23 cellular contexts compared by ENCODE assay signal in the genomic region with DNA sequence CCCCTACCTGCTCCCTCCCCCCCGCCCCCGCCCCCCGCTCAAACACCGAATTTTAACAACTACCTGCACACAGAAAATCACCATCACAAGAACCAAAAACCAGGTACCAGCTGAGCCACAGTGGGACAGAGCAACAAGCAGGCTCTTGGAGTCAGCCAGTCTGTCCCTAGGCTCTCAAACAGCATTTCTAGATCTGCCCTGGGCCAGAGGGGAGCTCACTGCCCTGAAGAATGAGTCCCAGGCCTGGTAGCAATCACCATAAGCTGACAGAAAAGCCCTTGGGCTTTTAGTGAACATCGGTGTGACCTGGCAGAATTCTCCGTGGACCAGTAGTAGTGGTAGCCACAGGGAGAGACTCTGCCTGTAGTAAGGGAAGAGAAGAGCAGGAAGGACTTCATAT. TPM values are rescaled to one million over a fixed set of nuclear protein-coding genes. Genes with fewer than 3 reads are reported as not detected.
DNase-seq lines count a peak whose midpoint lies in the region; ATAC-seq, FAIRE-seq and TF ChIP-seq lines count a peak whose summit lies in the region.
"Had no signal": no experiment of that assay in that cellular context is flagged by ENCODE, and none has a peak within 500 bp of the region (broad histone marks: within the 10 kb centered on the region; RNA-seq: fewer than 3 reads in every experiment).

No MANE protein-coding gene starts in this region.

- H3K9me2 ChIP-seq in GM23338 (ENCODE audit: insufficient read depth): no peaks in the 10 kb centered on the region

- DNase-seq in GM23338 (ENCODE audit: low spot score): peak; percentile 23
- peak in 1 of 2 experiments; percentile 47 for DNase-seq in H1 (ENCODE audit: low read depth in 1 of 2, low spot score in 2 of 2)
- peak; percentile 40 for DNase-seq in mesendoderm
- DNase-seq in Calu3: no peak
- no peak for DNase-seq in ecto neural progenitor cell (ENCODE audit: low spot score)
- DNase-seq in COLO668 (lab: John Stamatoyannopoulos, UW; ENCODE audit: unreplicated experiment): no peak
- DNase-seq in stimulated activated CD4-positive, alpha-beta T cell treated with anti-CD3 and anti-CD28 coated beads, Interleukin-2, amount 100 ng/mL, for 24 hours: no peak
- DNase-seq: 8988T; CD4-positive, alpha-beta memory T cell; COR-L47; GDM1; HFFc6; KBM-7 had no signal

- H3K9me3 ChIP-seq in H1 (ENCODE audit: insufficient read depth in 2 of 2, low read depth in 1 of 2, low read length in 1 of 2) (no peaks in the 10 kb centered on the region), iPS-15b (ENCODE audit: control insufficient read depth, insufficient read depth, low read length) (no peaks in the 10 kb centered on the region)
- H3K9me3 ChIP-seq: BLaER1 had no signal

- no peak overlapping the region for H2BK120ac ChIP-seq in H1 (replicated peaks; ENCODE audit: low read depth, low read length)
- no peak overlapping the region for H2BK120ac ChIP-seq in mesendoderm (ENCODE audit: low read depth, low read length)

- no peak overlapping the region for H4K8ac ChIP-seq in H1 (ENCODE audit: extremely low read depth, insufficient read depth, low read length)
- no peak overlapping the region for H4K8ac ChIP-seq in mesendoderm (ENCODE audit: low read depth, low read length)

- TF ChIP-seq POLR2A in H1 (IDR thresholded peaks at IDR 0.05; ENCODE audit: control extremely low read depth in 1 of 2, low read depth in 2 of 2, low read length in 2 of 2): no peak

- CTCF ChIA-PET in H1 (lab: Charles Lee; ENCODE audit: partially characterized antibody): interaction anchor here (1.0 kb wide), 1 partner anchor 21 kb away, joined by 3 read pairs; no protein-coding TSS in a partner anchor
- CTCF ChIA-PET in Calu3 (lab: Charles Lee): interaction anchor here (0.6 kb wide), 1 partner anchor 1881 kb away, joined by 3 read pairs; no protein-coding TSS in a partner anchor

- H3K9me3 Mint-ChIP-seq in GM23338: no peaks in the 10 kb centered on the region
- no peaks in the 10 kb centered on the region for H3K9me3 Mint-ChIP-seq in Calu3 (ENCODE audit: low read depth, unreplicated experiment)
- H3K9me3 Mint-ChIP-seq: HFFc6 had no signal

- FAIRE-seq in H1 (lab: Jason Lieb, UNC): no peak
- FAIRE-seq: D721Med, H54, HepG2, HTR-8/SVneo had no signal

- BruUV-seq in Calu3 (replicated peaks; lab: Mats Ljungman, UMichigan): no TSS peak

- no peak overlapping the region for H3K14ac ChIP-seq in H1 (ENCODE audit: insufficient read length)

- no peaks in the 10 kb centered on the region for H4K20me1 ChIP-seq in GM23338 (replicated peaks; ENCODE audit: insufficient read depth)
- no peaks in the 10 kb centered on the region for H4K20me1 ChIP-seq in H1 (replicated peaks in 1 of 2; ENCODE audit: control insufficient read depth in 1 of 2, insufficient read depth in 2 of 2, low read length in 2 of 2)
- H4K20me1 ChIP-seq: BLaER1 had no signal

- 0 out of 2 replicates have a peak, but pooled peaks cover 3% of the 10 kb centered on the region for H3K23me2 ChIP-seq in H1 (ENCODE audit: low read depth, low read length)

- H3K36me3 Mint-ChIP-seq in GM23338 (ENCODE audit: low read depth) (no peaks in the 10 kb centered on the region), Calu3 (ENCODE audit: insufficient read depth, unreplicated experiment) (no peaks in the 10 kb centered on the region)
- H3K36me3 Mint-ChIP-seq: CD14-positive monocyte; CD4-positive, alpha-beta memory T cell; IgD-negative memory B cell had no signal

- H3K4me2 ChIP-seq in GM23338 (peak overlapping the region; percentile 53; the same call in 1 of the 2 replicates), H1 (ENCODE audit: insufficient read depth in 1 of 2, low read depth in 2 of 2, low read length in 2 of 2) (peak overlapping the region; percentile 46 to 76), mesendoderm (ENCODE audit: low read length) (no peak overlapping the region)
- H3K4me2 ChIP-seq: BLaER1 had no signal

- H3K4me3 ChIP-seq in GM23338 (no peak overlapping the region), H1 (ENCODE audit: extremely low read depth in 1 of 4, insufficient read depth in 2 of 4, low read depth in 3 of 4, low read length in 4 of 4) (peak overlapping the region in 2 of 4 experiments; percentile 14 to 41; a peak in 3 of 8 replicates), iPS-15b (ENCODE audit: low read depth, low read length) (peak overlapping the region; percentile 14), mesendoderm (ENCODE audit: low read length) (no peak overlapping the region)
- H3K4me3 ChIP-seq: BLaER1 had no signal

- H3K23ac ChIP-seq in H1 (ENCODE audit: insufficient read length) (no peak overlapping the region), mesendoderm (ENCODE audit: low read length) (no peak overlapping the region)

- H3K9ac ChIP-seq in H1 (replicated peaks in 1 of 4; ENCODE audit: extremely low read depth in 1 of 4, low read depth in 3 of 4, low read length in 3 of 4) (no peak overlapping the region), iPS-15b (ENCODE audit: low read depth, low read length) (no peak overlapping the region), mesendoderm (ENCODE audit: low read length) (no peak overlapping the region)
- H3K9ac ChIP-seq: BLaER1 had no signal

- H3K79me1 ChIP-seq in H1 (ENCODE audit: low read depth, low read length) (no peaks in the 10 kb centered on the region), mesendoderm (ENCODE audit: low read length) (no peaks in the 10 kb centered on the region)

- peak; percentile 90 for ATAC-seq in GM23338
- ATAC-seq: HCT116, HepG2 had no signal

- no peak for TF ChIP-seq RAD21 in H1 (IDR thresholded peaks at IDR 0.05 in 1 of 2, conservative IDR thresholded peaks at IDR 0.05 in 1 of 2; ENCODE audit: low read depth in 2 of 2, low read length in 2 of 2)

- H3K27me3 ChIP-seq in GM23338 (ENCODE audit: insufficient read depth) (no peaks in the 10 kb centered on the region), H1 (replicated peaks in 1 of 4; ENCODE audit: control insufficient read depth in 3 of 4, extremely low read depth in 1 of 4, insufficient read depth in 3 of 4, low read length in 3 of 4) (no peaks in the 10 kb centered on the region), iPS-15b (ENCODE audit: control insufficient read depth, insufficient read depth, low read length) (no peaks in the 10 kb centered on the region), mesendoderm (ENCODE audit: insufficient read depth, low read length, poor library complexity) (no peaks in the 10 kb centered on the region)
- H3K27me3 ChIP-seq: BLaER1 had no signal

- H3K18ac ChIP-seq in H1 (ENCODE audit: extremely low read depth, low read length) (no peak overlapping the region; the same call in 1 of the 2 replicates), mesendoderm (ENCODE audit: low read length) (no peak overlapping the region)

- no peak overlapping the region for H3K4ac ChIP-seq in H1 (replicated peaks; ENCODE audit: insufficient read length, low read depth, low read length)
- no peak overlapping the region for H3K4ac ChIP-seq in mesendoderm (ENCODE audit: low read depth, low read length)

- H3F3A ChIP-seq in GM23338 (replicated peaks; ENCODE audit: low read depth): no peaks in the 10 kb centered on the region

- peak overlapping the region; percentile 97 for H2AFZ ChIP-seq in GM23338
- H2AFZ ChIP-seq in H1 (ENCODE audit: low read length): peak overlapping the region; percentile 96

- H3K4me1 ChIP-seq in GM23338 (ENCODE audit: insufficient read depth): peaks cover 7% of the 10 kb centered on the region
- peaks cover 0 to 3% (median 0%) of the 10 kb centered on the region in 4 experiments; a peak in 1 of 7 replicates for H3K4me1 ChIP-seq in H1 (replicated peaks in 1 of 4; ENCODE audit: control insufficient read depth in 3 of 4, insufficient read depth in 4 of 4, low read length in 3 of 4)
- H3K4me1 ChIP-seq in iPS-15b (ENCODE audit: control insufficient read depth, insufficient read depth, low read length): peaks cover 2% of the 10 kb centered on the region
- H3K4me1 ChIP-seq in mesendoderm (ENCODE audit: control insufficient read depth, low read depth, low read length): no peaks in the 10 kb centered on the region
- H3K4me1 ChIP-seq: BLaER1 had no signal

- no peak for TF ChIP-seq EP300 in H1 (IDR thresholded peaks at IDR 0.05; ENCODE audit: borderline replicate concordance in 1 of 2, low read depth in 2 of 2, low read length in 2 of 2)

- POLR2A ChIA-PET in H1 (lab: Charles Lee; ENCODE audit: partially characterized antibody): no interaction called here

- no peak overlapping the region for H3K27ac ChIP-seq in GM23338 (ENCODE audit: low read depth)
- no peak overlapping the region for H3K27ac ChIP-seq in H1 (ENCODE audit: low read depth, low read length)
- H3K27ac ChIP-seq in mesendoderm (ENCODE audit: low read depth, low read length): no peak overlapping the region
- H3K27ac ChIP-seq: BLaER1 had no signal

- no peak overlapping the region for H3K56ac ChIP-seq in H1 (replicated peaks; ENCODE audit: insufficient read length, low read depth, low read length)
- H3K56ac ChIP-seq in mesendoderm (ENCODE audit: low read length): no peak overlapping the region

- H2BK15ac ChIP-seq in H1 (ENCODE audit: low read length) (no peak overlapping the region), mesendoderm (replicated peaks; ENCODE audit: low read depth) (no peak overlapping the region)

- TF ChIP-seq CTCF in GM23338 (conservative IDR thresholded peaks at IDR 0.05; ENCODE audit: low read depth in 2 of 2) (no peak), H1 (IDR thresholded peaks at IDR 0.05; ENCODE audit: control extremely low read depth in 1 of 3, insufficient read depth in 1 of 3, low read depth in 1 of 3, low read length in 3 of 3) (no peak), Calu3 (IDR thresholded peaks at IDR 0.05; ENCODE audit: unreplicated experiment) (no peak)

- no peak overlapping the region for H2BK12ac ChIP-seq in H1 (ENCODE audit: low read depth, low read length)

- H3K36me3 ChIP-seq in GM23338 (ENCODE audit: insufficient read depth) (no peaks in the 10 kb centered on the region), H1 (ENCODE audit: control insufficient read depth in 2 of 4, insufficient read depth in 4 of 4, low read length in 3 of 4) (no peaks in the 10 kb centered on the region), iPS-15b (ENCODE audit: control insufficient read depth, insufficient read depth, low read length) (no peaks in the 10 kb centered on the region), mesendoderm (ENCODE audit: control insufficient read depth, insufficient read depth, low read length) (no peaks in the 10 kb centered on the region)
- H3K36me3 ChIP-seq: BLaER1 had no signal

- peaks cover 13% of the 10 kb centered on the region for H3K4me1 Mint-ChIP-seq in GM23338
- H3K4me1 Mint-ChIP-seq in Calu3 (ENCODE audit: low read depth, unreplicated experiment): no peaks in the 10 kb centered on the region
- H3K4me1 Mint-ChIP-seq: CD14-positive monocyte; CD4-positive, alpha-beta memory T cell; IgD-negative memory B cell had no signal

- no peak overlapping the region for H4K91ac ChIP-seq in H1 (replicated peaks; ENCODE audit: insufficient read length, low read length)

- H2AK5ac ChIP-seq in H1 (ENCODE audit: low read depth, low read length): no peak overlapping the region
- H2AK5ac ChIP-seq in mesendoderm (ENCODE audit: low read length): no peak overlapping the region

- intact Hi-C loops in Calu3 (cut with micrococcal nuclease; ENCODE audit: unreplicated experiment): no loop called here

- H2BK5ac ChIP-seq in H1 (ENCODE audit: low read depth, low read length): no peak overlapping the region
- no peak overlapping the region for H2BK5ac ChIP-seq in mesendoderm (ENCODE audit: low read length)

- H3K27ac Mint-ChIP-seq in GM23338: 0 out of 2 replicates have a peak overlapping the region, but pooled peaks have one; percentile 26
- H3K27ac Mint-ChIP-seq in Calu3 (ENCODE audit: unreplicated experiment): no peak overlapping the region
- H3K27ac Mint-ChIP-seq: CD14-positive monocyte, HFFc6, IgD-negative memory B cell had no signal

- H3K4me3 Mint-ChIP-seq in GM23338 (peak overlapping the region; percentile 44; the same call in 2 of the 3 replicates), Calu3 (ENCODE audit: low read depth, unreplicated experiment) (no peak overlapping the region)
- H3K4me3 Mint-ChIP-seq: CD14-positive monocyte; CD4-positive, alpha-beta memory T cell; HFFc6; IgD-negative memory B cell had no signal

- H4K5ac ChIP-seq in H1 (ENCODE audit: insufficient read length, low read depth, low read length): no peak overlapping the region
- H4K5ac ChIP-seq in mesendoderm (ENCODE audit: low read length): no peak overlapping the region

- WGBS in H1 (ENCODE audit: extremely low coverage in 1 of 2, insufficient coverage in 1 of 2, insufficient read length in 1 of 2, insufficient replicate concordance in 2 of 2, low coverage in 1 of 2, low lambda C conversion rate in 2 of 2, missing lambda C conversion rate in 1 of 2), 2 experiments: 47% methylated on average over 4 of the region's 6 CpGs; no CpG with 5 or more reads in 1 of the 2 experiments
- no CpG with 5 or more reads among the region's 6 CpGs for WGBS in mesendoderm (ENCODE audit: extremely low coverage, insufficient coverage, low lambda C conversion rate)

- no peaks in the 10 kb centered on the region for H3K79me2 ChIP-seq in GM23338 (replicated peaks; ENCODE audit: insufficient read depth)
- H3K79me2 ChIP-seq in H1 (ENCODE audit: control insufficient read depth in 1 of 2, insufficient read depth in 2 of 2, low read length in 2 of 2): no peaks in the 10 kb centered on the region
- no peaks in the 10 kb centered on the region for H3K79me2 ChIP-seq in mesendoderm (ENCODE audit: control insufficient read depth, insufficient read depth, low read length)

- H3K27me3 Mint-ChIP-seq in GM23338 (ENCODE audit: insufficient read depth, low read depth, poor library complexity) (peaks cover 2% of the 10 kb centered on the region), Calu3 (ENCODE audit: unreplicated experiment) (no peaks in the 10 kb centered on the region)
- H3K27me3 Mint-ChIP-seq: IgD-negative memory B cell had no signal

- 0 out of 2 replicates have a peak overlapping the region, but pooled peaks have one; percentile 18 for H2BK20ac ChIP-seq in H1 (ENCODE audit: low read length)

RNA-seq across cellular contexts. Expression of a gene that starts 58.3 kb away (rescaled TPM):
- total RNA-seq in GM23338 (2014; rRNA removed; shearing (Covaris generic)): 0.31 and 0.56 TPM in 2 replicates
- polyA plus RNA-seq in GM23338 (2016; fragmentation: Nextera tagmentation; extraction: Ambion mirVana) (0.40 and 0.50 TPM in 2 replicates), H1 (2011; rRNA removed) (0.22 and 0.32 TPM in 2 replicates)
- total RNA-seq in H1 (2021; fragmentation: NEBNext Ultra II Directional; extraction: Animal tissue kit (Norgen Biotek cat#: 25700)): 0.22 and 0.29 TPM in 2 replicates
- 0.13 TPM for polyA plus RNA-seq in H1 (2011; cell fraction: cytosol; rRNA removed)
- polyA plus RNA-seq in H1 (2011; cell fraction: nucleus; rRNA removed): 0.33 TPM
- polyA plus RNA-seq in H1 (2012, experiment 1 of 2): 0.14 to 0.35 TPM (median 0.17 TPM) in 4 replicates
- polyA plus RNA-seq in H1 (2012, experiment 2 of 2): 0.07 TPM
- 0.45 TPM for polyA plus RNA-seq in H1 (2013, experiment 1 of 2)
- polyA plus RNA-seq in H1 (2013, experiment 2 of 2): 0.44 TPM
- polyA minus RNA-seq in H1 (2011; rRNA and poly(A)+ RNA removed): 0.32 and 0.37 TPM in 2 replicates
- not detected for polyA minus RNA-seq in H1 (2011; cell fraction: cytosol; rRNA and poly(A)+ RNA removed)
- polyA minus RNA-seq in H1 (2011; cell fraction: nucleus; rRNA and poly(A)+ RNA removed): 0.60 TPM
- 0.58 TPM for polyA plus RNA-seq in mesendoderm (2013, experiment 1 of 2)
- polyA plus RNA-seq in mesendoderm (2013, experiment 2 of 2): 0.53 TPM
- not detected in 2 replicates for total RNA-seq in Calu3 (2022)
- total RNA-seq: A673; CD4-positive, alpha-beta memory T cell; HepG2 had no signal
- polyA plus RNA-seq: CD14-positive monocyte; CD4-positive, alpha-beta memory T cell; HepG2; IgD-negative memory B cell had no signal

Comparison
In these comparisons a context has a peak if more than half of its experiments do, and no peak if none do; other contexts are left out.
1. DNase-seq: peak in GM23338 (single experiment) and mesendoderm (single experiment); none in Calu3 (single experiment), ecto neural progenitor cell (single experiment), COLO668 (single experiment) and stimulated activated CD4-positive, alpha-beta T cell treated with anti-CD3 and anti-CD28 coated beads, Interleukin-2, amount 100 ng/mL, for 24 hours (0 of 2).